Comparison of ENCODE assay signal across 1 cellular context in the genomic region with DNA sequence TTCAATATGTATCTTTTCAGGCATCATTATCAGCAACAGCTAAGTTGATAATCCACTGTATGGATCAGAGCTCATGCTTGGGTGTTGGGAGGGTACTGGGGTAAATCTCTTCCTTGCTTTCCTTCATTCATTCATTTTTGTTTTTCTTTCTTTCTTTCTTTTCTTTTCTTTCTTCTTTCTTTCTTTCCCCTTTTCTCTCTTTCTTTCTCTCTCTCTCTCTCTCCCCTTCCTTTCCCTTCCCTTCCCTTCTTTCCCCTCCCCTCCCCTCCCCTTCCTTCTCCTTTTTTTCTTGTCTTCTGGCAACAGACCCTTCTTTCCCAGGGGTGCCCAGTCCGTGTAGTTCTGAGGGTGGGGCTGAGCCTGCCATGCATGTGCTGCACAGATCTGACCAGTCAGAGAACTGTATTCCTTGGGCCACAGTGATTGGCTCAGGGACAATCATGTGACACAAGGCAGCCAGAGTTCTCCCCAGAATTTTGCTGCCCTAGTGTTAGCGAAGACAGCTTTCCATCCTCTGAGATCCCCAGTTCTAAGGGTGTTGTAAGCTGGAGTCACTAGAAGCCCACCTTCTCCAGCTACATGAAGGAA.
TF ChIP-seq lines count a peak whose summit lies in the region.

No MANE protein-coding gene starts in this region.

TF ChIP-seq in K562, 482 proteins besides CTCF, POLR2A, EP300 and RAD21 (continues in another document):
- TF ChIP-seq, protein P1, sequence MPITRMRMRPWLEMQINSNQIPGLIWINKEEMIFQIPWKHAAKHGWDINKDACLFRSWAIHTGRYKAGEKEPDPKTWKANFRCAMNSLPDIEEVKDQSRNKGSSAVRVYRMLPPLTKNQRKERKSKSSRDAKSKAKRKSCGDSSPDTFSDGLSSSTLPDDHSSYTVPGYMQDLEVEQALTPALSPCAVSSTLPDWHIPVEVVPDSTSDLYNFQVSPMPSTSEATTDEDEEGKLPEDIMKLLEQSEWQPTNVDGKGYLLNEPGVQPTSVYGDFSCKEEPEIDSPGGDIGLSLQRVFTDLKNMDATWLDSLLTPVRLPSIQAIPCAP (CRISPR knock-in tag; IDR thresholded peaks at IDR 0.05; ENCODE audit: borderline replicate concordance): no peak
- peak in 1 of 2 experiments; percentile 19 for TF ChIP-seq E2F6 (IDR thresholded peaks at IDR 0.05; ENCODE audit: borderline replicate concordance in 1 of 2, extremely low read depth in 1 of 2, insufficient read depth in 1 of 2, insufficient read length in 1 of 2, low read depth in 1 of 2, low read length in 1 of 2, poor library complexity in 1 of 2, severe bottlenecking in 1 of 2)
- no peak for TF ChIP-seq CREB1 (IDR thresholded peaks at IDR 0.05)
- TF ChIP-seq CREB1 (CRISPR knock-in tag; IDR thresholded peaks at IDR 0.05): no peak
- no peak for TF ChIP-seq ZNF212 (CRISPR knock-in tag; IDR thresholded peaks at IDR 0.05)
- no peak for TF ChIP-seq ELF1 (tag; IDR thresholded peaks at IDR 0.05)
- no peak for TF ChIP-seq ZKSCAN8 (CRISPR knock-in tag; IDR thresholded peaks at IDR 0.05)
- TF ChIP-seq CBFA2T3 (IDR thresholded peaks at IDR 0.05): no peak
- no peak for TF ChIP-seq ZBED1 (IDR thresholded peaks at IDR 0.05)
- no peak for TF ChIP-seq ZNF407 (IDR thresholded peaks at IDR 0.05; ENCODE audit: low read depth)
- no peak for TF ChIP-seq WHSC1 (IDR thresholded peaks at IDR 0.05; ENCODE audit: low read length)
- no peak for TF ChIP-seq IFI16 (CRISPR knock-in tag; IDR thresholded peaks at IDR 0.05)
- peak; percentile 63 for TF ChIP-seq RAD51 (IDR thresholded peaks at IDR 0.05; ENCODE audit: borderline replicate concordance, low read depth)
- no peak for TF ChIP-seq FOXA3 (CRISPR knock-in tag; conservative IDR thresholded peaks at IDR 0.05 in 1 of 2, IDR thresholded peaks at IDR 0.05 in 1 of 2)
- TF ChIP-seq SIN3A (IDR thresholded peaks at IDR 0.05; ENCODE audit: borderline replicate concordance in 2 of 2, control insufficient read depth in 1 of 2, low read depth in 2 of 2, low read length in 2 of 2): no peak
- no peak for TF ChIP-seq ZNF41 (CRISPR knock-in tag; conservative IDR thresholded peaks at IDR 0.05)
- no peak for TF ChIP-seq ZBTB8A (IDR thresholded peaks at IDR 0.05; ENCODE audit: partially characterized antibody)
- no peak for TF ChIP-seq NFIC (IDR thresholded peaks at IDR 0.05)
- no peak for TF ChIP-seq NUFIP1 (IDR thresholded peaks at IDR 0.05; ENCODE audit: partially characterized antibody)
- TF ChIP-seq KAT8 (IDR thresholded peaks at IDR 0.05; ENCODE audit: low read depth): no peak
- TF ChIP-seq, protein P2, sequence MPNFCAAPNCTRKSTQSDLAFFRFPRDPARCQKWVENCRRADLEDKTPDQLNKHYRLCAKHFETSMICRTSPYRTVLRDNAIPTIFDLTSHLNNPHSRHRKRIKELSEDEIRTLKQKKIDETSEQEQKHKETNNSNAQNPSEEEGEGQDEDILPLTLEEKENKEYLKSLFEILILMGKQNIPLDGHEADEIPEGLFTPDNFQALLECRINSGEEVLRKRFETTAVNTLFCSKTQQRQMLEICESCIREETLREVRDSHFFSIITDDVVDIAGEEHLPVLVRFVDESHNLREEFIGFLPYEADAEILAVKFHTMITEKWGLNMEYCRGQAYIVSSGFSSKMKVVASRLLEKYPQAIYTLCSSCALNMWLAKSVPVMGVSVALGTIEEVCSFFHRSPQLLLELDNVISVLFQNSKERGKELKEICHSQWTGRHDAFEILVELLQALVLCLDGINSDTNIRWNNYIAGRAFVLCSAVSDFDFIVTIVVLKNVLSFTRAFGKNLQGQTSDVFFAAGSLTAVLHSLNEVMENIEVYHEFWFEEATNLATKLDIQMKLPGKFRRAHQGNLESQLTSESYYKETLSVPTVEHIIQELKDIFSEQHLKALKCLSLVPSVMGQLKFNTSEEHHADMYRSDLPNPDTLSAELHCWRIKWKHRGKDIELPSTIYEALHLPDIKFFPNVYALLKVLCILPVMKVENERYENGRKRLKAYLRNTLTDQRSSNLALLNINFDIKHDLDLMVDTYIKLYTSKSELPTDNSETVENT (CRISPR knock-in tag; IDR thresholded peaks at IDR 0.05): no peak
- no peak for TF ChIP-seq GABPB2 (CRISPR knock-in tag; conservative IDR thresholded peaks at IDR 0.05)
- no peak for TF ChIP-seq PTTG1 (tag; IDR thresholded peaks at IDR 0.05; ENCODE audit: low read depth)
- TF ChIP-seq FOXP4 (CRISPR knock-in tag; IDR thresholded peaks at IDR 0.05; ENCODE audit: borderline replicate concordance): no peak
- TF ChIP-seq SRSF1 (IDR thresholded peaks at IDR 0.05; ENCODE audit: low read depth, low read length): no peak
- peak; percentile 73 for TF ChIP-seq USF1 (CRISPR knock-in tag; IDR thresholded peaks at IDR 0.05)
- TF ChIP-seq CHD4 (IDR thresholded peaks at IDR 0.05; ENCODE audit: insufficient read depth, insufficient replicate concordance, low read depth, low read length, poor library complexity, severe bottlenecking): no peak
- TF ChIP-seq, protein P3, sequence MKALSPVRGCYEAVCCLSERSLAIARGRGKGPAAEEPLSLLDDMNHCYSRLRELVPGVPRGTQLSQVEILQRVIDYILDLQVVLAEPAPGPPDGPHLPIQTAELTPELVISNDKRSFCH (CRISPR knock-in tag; IDR thresholded peaks at IDR 0.05): no peak
- TF ChIP-seq, protein P3 (tag; IDR thresholded peaks at IDR 0.05): no peak
- TF ChIP-seq, protein P4, sequence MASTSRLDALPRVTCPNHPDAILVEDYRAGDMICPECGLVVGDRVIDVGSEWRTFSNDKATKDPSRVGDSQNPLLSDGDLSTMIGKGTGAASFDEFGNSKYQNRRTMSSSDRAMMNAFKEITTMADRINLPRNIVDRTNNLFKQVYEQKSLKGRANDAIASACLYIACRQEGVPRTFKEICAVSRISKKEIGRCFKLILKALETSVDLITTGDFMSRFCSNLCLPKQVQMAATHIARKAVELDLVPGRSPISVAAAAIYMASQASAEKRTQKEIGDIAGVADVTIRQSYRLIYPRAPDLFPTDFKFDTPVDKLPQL (IDR thresholded peaks at IDR 0.05; ENCODE audit: extremely low read depth, insufficient read length): no peak
- no peak for TF ChIP-seq RBM39 (optimal IDR thresholded peaks at IDR 0.05; ENCODE audit: low read depth, low read length)
- no peak for TF ChIP-seq CREB3 (tag; conservative IDR thresholded peaks at IDR 0.05; ENCODE audit: low read depth)
- TF ChIP-seq PCBP2 (IDR thresholded peaks at IDR 0.05; ENCODE audit: low read depth, low read length, poor library complexity, severe bottlenecking): no peak
- no peak for TF ChIP-seq TAF1 (IDR thresholded peaks at IDR 0.05; ENCODE audit: control insufficient read depth, extremely low read depth, insufficient read depth, low read length, severe bottlenecking)
- no peak for TF ChIP-seq NR4A1 (CRISPR knock-in tag; IDR thresholded peaks at IDR 0.05)
- TF ChIP-seq NR4A1 (tag; IDR thresholded peaks at IDR 0.05): no peak
- TF ChIP-seq, protein P5, sequence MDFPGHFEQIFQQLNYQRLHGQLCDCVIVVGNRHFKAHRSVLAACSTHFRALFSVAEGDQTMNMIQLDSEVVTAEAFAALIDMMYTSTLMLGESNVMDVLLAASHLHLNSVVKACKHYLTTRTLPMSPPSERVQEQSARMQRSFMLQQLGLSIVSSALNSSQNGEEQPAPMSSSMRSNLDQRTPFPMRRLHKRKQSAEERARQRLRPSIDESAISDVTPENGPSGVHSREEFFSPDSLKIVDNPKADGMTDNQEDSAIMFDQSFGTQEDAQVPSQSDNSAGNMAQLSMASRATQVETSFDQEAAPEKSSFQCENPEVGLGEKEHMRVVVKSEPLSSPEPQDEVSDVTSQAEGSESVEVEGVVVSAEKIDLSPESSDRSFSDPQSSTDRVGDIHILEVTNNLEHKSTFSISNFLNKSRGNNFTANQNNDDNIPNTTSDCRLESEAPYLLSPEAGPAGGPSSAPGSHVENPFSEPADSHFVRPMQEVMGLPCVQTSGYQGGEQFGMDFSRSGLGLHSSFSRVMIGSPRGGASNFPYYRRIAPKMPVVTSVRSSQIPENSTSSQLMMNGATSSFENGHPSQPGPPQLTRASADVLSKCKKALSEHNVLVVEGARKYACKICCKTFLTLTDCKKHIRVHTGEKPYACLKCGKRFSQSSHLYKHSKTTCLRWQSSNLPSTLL (IDR thresholded peaks at IDR 0.05): no peak
